In genomic region chr18:58544616-58545337, GRCh38 we compare ENCODE assay signal across 10 cellular contexts.
DNase-seq lines count a peak whose midpoint lies in the region; ATAC-seq, FAIRE-seq and TF ChIP-seq lines count a peak whose summit lies in the region.
"Had no signal": no experiment of that assay in that cellular context is flagged by ENCODE, and none has a peak within 500 bp of the region (broad histone marks: within the 10 kb centered on the region; RNA-seq: fewer than 3 reads in every experiment).

No MANE protein-coding gene starts in this region.

- peak; percentile 86 for FAIRE-seq in GM12892 (lab: Jason Lieb, UNC)

- peaks cover 77% of the 10 kb centered on the region for H3K4me1 Mint-ChIP-seq in activated T-helper 1 cell treated with anti-CD3 and anti-CD28 coated beads, Interleukin-12 subunit alpha, Interleukin-12 subunit beta, Interleukin-2, Interleukin-4 antibody, amounts not matched to agents 30 ng/mL and 10 ng/mL and 1 ng/mL, durations not matched to agents 14 hours and 24 hours and 36 hours (ENCODE audit: low read depth)

- peak overlapping the region; percentile 4 for H3K4me3 Mint-ChIP-seq in activated T-helper 1 cell treated with anti-CD3 and anti-CD28 coated beads, Interleukin-12 subunit alpha, Interleukin-12 subunit beta, Interleukin-2, Interleukin-4 antibody, amounts not matched to agents 30 ng/mL and 10 ng/mL and 1 ng/mL, durations not matched to agents 14 hours and 24 hours and 36 hours

- intact Hi-C loops in activated T-helper 1 cell treated with anti-CD3 and anti-CD28 coated beads, Interleukin-12 subunit alpha, Interleukin-12 subunit beta, Interleukin-2, Interleukin-4 antibody, amounts not matched to agents 30 ng/mL and 10 ng/mL and 1 ng/mL, durations not matched to agents 14 hours and 24 hours and 36 hours (cut with micrococcal nuclease), result loop anchor here (1.0 to 10.0 kb wide), 6 partner anchors 28 to 1343 kb away; partner anchors contain the start of gene LMAN1

- H3K27me3 Mint-ChIP-seq in activated T-helper 1 cell treated with anti-CD3 and anti-CD28 coated beads, Interleukin-12 subunit alpha, Interleukin-12 subunit beta, Interleukin-2, Interleukin-4 antibody, amounts not matched to agents 30 ng/mL and 10 ng/mL and 1 ng/mL, durations not matched to agents 14 hours and 24 hours and 36 hours (ENCODE audit: insufficient read depth), result no peaks in the 10 kb centered on the region

- no peak for TF ChIP-seq CTCF in 22Rv1 (IDR thresholded peaks at IDR 0.05)

- no peaks in the 10 kb centered on the region for H3K36me3 Mint-ChIP-seq in activated T-helper 1 cell treated with anti-CD3 and anti-CD28 coated beads, Interleukin-12 subunit alpha, Interleukin-12 subunit beta, Interleukin-2, Interleukin-4 antibody, amounts not matched to agents 30 ng/mL and 10 ng/mL and 1 ng/mL, durations not matched to agents 14 hours and 24 hours and 36 hours (ENCODE audit: low read depth)

- no peaks in the 10 kb centered on the region for H3K9me3 Mint-ChIP-seq in activated T-helper 1 cell treated with anti-CD3 and anti-CD28 coated beads, Interleukin-12 subunit alpha, Interleukin-12 subunit beta, Interleukin-2, Interleukin-4 antibody, amounts not matched to agents 30 ng/mL and 10 ng/mL and 1 ng/mL, durations not matched to agents 14 hours and 24 hours and 36 hours

- DNase-seq in GM12892 (ENCODE audit: insufficient read length) (no peak), NCI-H1436 (lab: John Stamatoyannopoulos, UW) (no peak), H4 (ENCODE audit: low spot score) (no peak), ureter (ENCODE audit: low spot score) (no peak)
- no peak for DNase-seq in activated T-helper 1 cell treated with anti-CD3 and anti-CD28 coated beads, Interleukin-12 subunit alpha, Interleukin-12 subunit beta, Interleukin-2, Interleukin-4 antibody, amounts not matched to agents 30 ng/mL and 10 ng/mL and 1 ng/mL, durations not matched to agents 14 hours and 24 hours and 36 hours (ENCODE audit: low spot score)
- no peak for DNase-seq in effector CD8-positive, alpha-beta T cell (lab: John Stamatoyannopoulos, UW)
- DNase-seq: DMS 273 treated with DMSO at 0.1 percent for 48 hours, NCI-H187 had no signal

- no peak for TF ChIP-seq POLR2A in GM12892 (IDR thresholded peaks at IDR 0.05; ENCODE audit: low read depth, low read length)

- H3K27ac ChIP-seq in 22Rv1, result peak overlapping the region; percentile 45; the same call in 1 of the 2 replicates

- peak; percentile 39 for ATAC-seq in HG02798 (IDR thresholded peaks at IDR 0.05; ENCODE audit: poor library complexity, unreplicated experiment)

- peak overlapping the region; percentile 21 for H3K27ac Mint-ChIP-seq in activated T-helper 1 cell treated with anti-CD3 and anti-CD28 coated beads, Interleukin-12 subunit alpha, Interleukin-12 subunit beta, Interleukin-2, Interleukin-4 antibody, amounts not matched to agents 30 ng/mL and 10 ng/mL and 1 ng/mL, durations not matched to agents 14 hours and 24 hours and 36 hours
